Comparison of ENCODE assay signal across 20 cellular contexts in genomic region chr1:208200116-208200515, GRCh38.
"Had no signal": no experiment of that assay in that cellular context is flagged by ENCODE, and none has a peak within 500 bp of the region (broad histone marks: within the 10 kb centered on the region; RNA-seq: fewer than 3 reads in every experiment).

No MANE protein-coding gene starts in this region.

- H3K27me3 ChIP-seq: esophagus squamous epithelium, gastroesophageal sphincter, sigmoid colon, thyroid gland had no signal

- ATAC-seq: effector memory CD8-positive, alpha-beta T cell; gastroesophageal sphincter; left lobe of liver; lower lobe of right lung had no signal

- H3K4me1 Mint-ChIP-seq: memory B cell, naive B cell had no signal

- DNase-seq: cerebellar nuclear complex; effector memory CD8-positive, alpha-beta T cell; esophagus squamous epithelium; foreskin fibroblast; glutamatergic neuron; islet precursor cell; lower lobe of right lung; midbrain; naive B cell; posterior cingulate gyrus; sigmoid colon; stimulated activated CD4-positive, alpha-beta T cell treated with anti-CD3 and anti-CD28 coated beads, Interleukin-2, amount 100 ng/mL, for 48 hours; stimulated activated naive CD4-positive, alpha-beta T cell treated with Interleukin-2 at 50 U/mL for 16 hours; thyroid gland had no signal

- H3K9me3 Mint-ChIP-seq: dendritic cell treated with granulocyte-macrophage colony-stimulating factor and Interleukin-4, amounts not matched to agents 40 ng/mL and 50 ng/mL, for 4 days; effector memory CD8-positive, alpha-beta T cell; memory B cell; nephron had no signal

- H3K27ac Mint-ChIP-seq: dendritic cell treated with granulocyte-macrophage colony-stimulating factor and Interleukin-4, amounts not matched to agents 40 ng/mL and 50 ng/mL, for 4 days; effector memory CD8-positive, alpha-beta T cell; memory B cell; naive B cell had no signal

- H3K36me3 ChIP-seq: sigmoid colon, thyroid gland had no signal

- H3K27me3 Mint-ChIP-seq: effector memory CD8-positive, alpha-beta T cell; naive B cell had no signal

- H3K9me3 ChIP-seq: esophagus squamous epithelium, gastroesophageal sphincter, lower lobe of right lung, sigmoid colon, thyroid gland had no signal

- H3K27ac ChIP-seq: thyroid gland had no signal

- H3K36me3 Mint-ChIP-seq: memory B cell, naive B cell had no signal

- H3K4me3 ChIP-seq: esophagus squamous epithelium, gastroesophageal sphincter, lower lobe of right lung, sigmoid colon, skin epidermis, thyroid gland had no signal

- H3K4me3 Mint-ChIP-seq: dendritic cell treated with granulocyte-macrophage colony-stimulating factor and Interleukin-4, amounts not matched to agents 40 ng/mL and 50 ng/mL, for 4 days; effector memory CD8-positive, alpha-beta T cell; memory B cell; naive B cell; nephron had no signal
